36 cellular contexts compared by ENCODE assay signal in genomic region chr1:242088875-242089274, GRCh38.
"Had no signal": no experiment of that assay in that cellular context is flagged by ENCODE, and none has a peak within 500 bp of the region (broad histone marks: within the 10 kb centered on the region; RNA-seq: fewer than 3 reads in every experiment).

No MANE protein-coding gene starts in this region.

- H3K27me3 Mint-ChIP-seq: activated CD4-positive, alpha-beta memory T cell treated with anti-CD3 and anti-CD28 coated beads for 36 hours; activated CD4-positive, alpha-beta T cell treated with anti-CD3 and anti-CD28 coated beads, Interleukin-2, amount 10 ng/mL, durations not matched to agents 24 days and 14 days had no signal

- H3K4me3 Mint-ChIP-seq: activated B cell treated with CpG ODN at 0.5 μM for 24 hours; activated CD4-positive, alpha-beta memory T cell treated with anti-CD3 and anti-CD28 coated beads for 36 hours; activated CD4-positive, alpha-beta T cell treated with anti-CD3 and anti-CD28 coated beads, Interleukin-2, amount 10 ng/mL, durations not matched to agents 24 days and 14 days; activated CD8-positive, alpha-beta T cell treated with anti-CD3 and anti-CD28 coated beads for 36 hours; activated naive CD4-positive, alpha-beta T cell treated with anti-CD3 and anti-CD28 coated beads for 36 hours; activated naive CD8-positive, alpha-beta T cell treated with anti-CD3 and anti-CD28 coated beads for 36 hours; activated T-cell treated with anti-CD3 and anti-CD28 coated beads, Interleukin-2, amount 50 U/mL, for 4 hours; activated T-cell treated with anti-CD3 and anti-CD28 coated beads, Interleukin-2, amount 50 U/mL, for 72 hours; activated T-helper 1 cell treated with anti-CD3 and anti-CD28 coated beads, Interleukin-12 subunit alpha, Interleukin-12 subunit beta, Interleukin-2, Interleukin-4 antibody, amounts not matched to agents 30 ng/mL and 10 ng/mL and 1 ng/mL, durations not matched to agents 14 hours and 24 hours and 36 hours; activated T-helper 17 cell treated with anti-CD3 and anti-CD28 coated beads, Interleukin-2, amount 50 U/mL, for 72 hours; T-helper 1 cell treated with Interleukin-12 subunit alpha and Interleukin-12 subunit beta and Interleukin-4 antibody, amounts not matched to agents 30 μg/mL and 1 μg/mL, for 36 hours; T-helper 2 cell treated with Interferon-gamma antibody and Interleukin-4, amounts not matched to agents 5 μg/mL and 100 μg/mL, for 36 hours had no signal

- H3K9me3 ChIP-seq: adrenal gland, body of pancreas, breast epithelium had no signal

- H3K4me3 ChIP-seq: adrenal gland, body of pancreas, breast epithelium had no signal

- H3K27ac Mint-ChIP-seq: activated B cell treated with CpG ODN at 0.5 μM for 24 hours; activated CD4-positive, alpha-beta memory T cell treated with anti-CD3 and anti-CD28 coated beads for 36 hours; activated CD4-positive, alpha-beta T cell treated with anti-CD3 and anti-CD28 coated beads, Interleukin-2, amount 10 ng/mL, durations not matched to agents 24 days and 14 days; activated CD8-positive, alpha-beta T cell treated with anti-CD3 and anti-CD28 coated beads for 36 hours; activated naive CD4-positive, alpha-beta T cell treated with anti-CD3 and anti-CD28 coated beads for 36 hours; activated naive CD4-positive, alpha-beta T cell treated with anti-CD3 and anti-CD28 coated beads, Interleukin-2, amount 50 U/mL, for 72 hours; activated naive CD8-positive, alpha-beta T cell treated with anti-CD3 and anti-CD28 coated beads for 36 hours; activated T-cell treated with anti-CD3 and anti-CD28 coated beads, Interleukin-2, amount 50 U/mL, for 72 hours; activated T-helper 1 cell treated with anti-CD3 and anti-CD28 coated beads, Interleukin-12 subunit alpha, Interleukin-12 subunit beta, Interleukin-2, Interleukin-4 antibody, amounts not matched to agents 30 ng/mL and 10 ng/mL and 1 ng/mL, durations not matched to agents 14 hours and 24 hours and 36 hours; activated T-helper 17 cell treated with anti-CD3 and anti-CD28 coated beads, Interleukin-2, amount 50 U/mL, for 72 hours; T-helper 1 cell treated with Interleukin-12 subunit alpha and Interleukin-12 subunit beta and Interleukin-4 antibody, amounts not matched to agents 30 μg/mL and 1 μg/mL, for 36 hours; T-helper 2 cell treated with Interferon-gamma antibody and Interleukin-4, amounts not matched to agents 5 μg/mL and 100 μg/mL, for 36 hours had no signal

- DNase-seq: activated B cell treated with CpG ODN at 0.5 μM for 24 hours; activated CD4-positive, alpha-beta memory T cell treated with anti-CD3 and anti-CD28 coated beads for 36 hours; activated CD4-positive, alpha-beta T cell treated with anti-CD3 and anti-CD28 coated beads for 4 hours; activated CD4-positive, alpha-beta T cell treated with anti-CD3 and anti-CD28 coated beads, Interleukin-2, amount 10 ng/mL, durations not matched to agents 24 days and 14 days; activated CD4-positive, alpha-beta T cell treated with anti-CD3 and anti-CD28 coated beads, Interleukin-2, amount 50 U/mL, for 1 hour; activated CD4-positive, alpha-beta T cell treated with anti-CD3 and anti-CD28 coated beads, Interleukin-2, amount 50 U/mL, for 4 hours; activated CD4-positive, CD25-positive, alpha-beta regulatory T cell treated with anti-CD3 and anti-CD28 coated beads, Interleukin-2, amount 50 U/mL, for 72 hours; activated CD8-positive, alpha-beta memory T cell treated with anti-CD3 and anti-CD28 coated beads, Interleukin-2, amount 50 U/mL, for 4 hours; activated CD8-positive, alpha-beta T cell treated with anti-CD3 and anti-CD28 coated beads for 36 hours; activated effector memory CD4-positive, alpha-beta T cell treated with anti-CD3 and anti-CD28 coated beads, Interleukin-2, amount 50 U/mL, for 16 hours; activated gamma-delta T cell treated with Interleukin-2 at 50 U/mL for 16 hours; activated naive CD4-positive, alpha-beta T cell; activated naive CD4-positive, alpha-beta T cell treated with anti-CD3 and anti-CD28 coated beads for 36 hours; activated naive CD4-positive, alpha-beta T cell treated with anti-CD3 and anti-CD28 coated beads, Interleukin-2, amount 50 U/mL, for 16 hours; activated naive CD8-positive, alpha-beta T cell treated with anti-CD3 and anti-CD28 coated beads for 36 hours; activated T-cell treated with anti-CD3 and anti-CD28 coated beads for 4 hours; activated T-cell treated with anti-CD3 and anti-CD28 coated beads, Interleukin-2, amount 50 U/mL, for 1 hour; activated T-cell treated with anti-CD3 and anti-CD28 coated beads, Interleukin-2, amount 50 U/mL, for 4 hours; activated T-cell treated with anti-CD3 and anti-CD28 coated beads, Interleukin-2, amount 50 U/mL, for 72 hours; adrenal gland; amniotic stem cell; aorta; body of pancreas; brain microvascular endothelial cell; central memory CD4-positive, alpha-beta T cell; T-helper 2 cell; T-helper 9 cell had no signal

- H3K9me3 Mint-ChIP-seq: activated B cell treated with CpG ODN at 0.5 μM for 24 hours; activated CD4-positive, alpha-beta memory T cell treated with anti-CD3 and anti-CD28 coated beads for 36 hours; activated CD4-positive, alpha-beta T cell treated with anti-CD3 and anti-CD28 coated beads, Interleukin-2, amount 10 ng/mL, durations not matched to agents 24 days and 14 days; activated CD8-positive, alpha-beta T cell treated with anti-CD3 and anti-CD28 coated beads for 36 hours; activated naive CD4-positive, alpha-beta T cell treated with anti-CD3 and anti-CD28 coated beads for 36 hours; activated naive CD4-positive, alpha-beta T cell treated with anti-CD3 and anti-CD28 coated beads, Interleukin-2, amount 50 U/mL, for 72 hours; activated naive CD8-positive, alpha-beta T cell treated with anti-CD3 and anti-CD28 coated beads for 36 hours; activated T-cell treated with anti-CD3 and anti-CD28 coated beads, Interleukin-2, amount 50 U/mL, for 4 hours; activated T-cell treated with anti-CD3 and anti-CD28 coated beads, Interleukin-2, amount 50 U/mL, for 72 hours; activated T-helper 1 cell treated with anti-CD3 and anti-CD28 coated beads, Interleukin-12 subunit alpha, Interleukin-12 subunit beta, Interleukin-2, Interleukin-4 antibody, amounts not matched to agents 30 ng/mL and 10 ng/mL and 1 ng/mL, durations not matched to agents 14 hours and 24 hours and 36 hours; activated T-helper 17 cell treated with anti-CD3 and anti-CD28 coated beads, Interleukin-2, amount 50 U/mL, for 72 hours; T-helper 1 cell treated with Interleukin-12 subunit alpha and Interleukin-12 subunit beta and Interleukin-4 antibody, amounts not matched to agents 30 μg/mL and 1 μg/mL, for 36 hours; T-helper 2 cell treated with Interferon-gamma antibody and Interleukin-4, amounts not matched to agents 5 μg/mL and 100 μg/mL, for 36 hours had no signal

- H3K4me1 ChIP-seq: adrenal gland, body of pancreas, breast epithelium had no signal

- H3K27ac ChIP-seq: adrenal gland, body of pancreas, brain microvascular endothelial cell, breast epithelium, VCaP had no signal

- H3K36me3 Mint-ChIP-seq: activated CD4-positive, alpha-beta memory T cell treated with anti-CD3 and anti-CD28 coated beads for 36 hours; activated naive CD4-positive, alpha-beta T cell treated with anti-CD3 and anti-CD28 coated beads, Interleukin-2, amount 50 U/mL, for 72 hours; activated naive CD8-positive, alpha-beta T cell treated with anti-CD3 and anti-CD28 coated beads for 36 hours had no signal

- H3K36me3 ChIP-seq: adrenal gland, brain microvascular endothelial cell, breast epithelium had no signal

- H3K27me3 ChIP-seq: adrenal gland, body of pancreas, brain microvascular endothelial cell, breast epithelium had no signal

- ATAC-seq: activated CD8-positive, alpha-beta T cell treated with anti-CD3 and anti-CD28 coated beads for 36 hours; activated naive CD4-positive, alpha-beta T cell treated with anti-CD3 and anti-CD28 coated beads, Interleukin-2, amount 50 U/mL, for 72 hours; activated T-cell treated with anti-CD3 and anti-CD28 coated beads, Interleukin-2, amount 50 U/mL, for 4 hours; activated T-cell treated with anti-CD3 and anti-CD28 coated beads, Interleukin-2, amount 50 U/mL, for 72 hours; activated T-helper 17 cell treated with anti-CD3 and anti-CD28 coated beads, Interleukin-2, amount 50 U/mL, for 72 hours; body of pancreas had no signal

- H3K4me1 Mint-ChIP-seq: activated B cell treated with CpG ODN at 0.5 μM for 24 hours; activated CD4-positive, alpha-beta T cell treated with anti-CD3 and anti-CD28 coated beads, Interleukin-2, amount 10 ng/mL, durations not matched to agents 24 days and 14 days; activated naive CD8-positive, alpha-beta T cell treated with anti-CD3 and anti-CD28 coated beads for 36 hours; activated T-helper 17 cell treated with anti-CD3 and anti-CD28 coated beads, Interleukin-2, amount 50 U/mL, for 72 hours had no signal

- FAIRE-seq: astrocyte, TTC549 had no signal
